In genomic region chr12:112418596-112419268, GRCh38 we compare ENCODE assay signal across 8 cellular contexts. TPM values are rescaled to one million over a fixed set of nuclear protein-coding genes. Genes with fewer than 3 reads are reported as not detected.
DNase-seq lines count a peak whose midpoint lies in the region; ATAC-seq, FAIRE-seq and TF ChIP-seq lines count a peak whose summit lies in the region.

PTPN11 (plus strand) TSS chr12:112418947; CDS start chr12:112419112, 165 bp downstream.

- peak; percentile 87 for FAIRE-seq in endothelial cell of umbilical vein (lab: Jason Lieb, UNC)

- peak within 1 kb of the TSS; percentile 32 for H3K27ac ChIP-seq in OCI-LY1 (ENCODE audit: low read depth, low read length, poor library complexity, severe bottlenecking)
- peak within 1 kb of the TSS; percentile 91 for H3K27ac ChIP-seq in endothelial cell of umbilical vein (ENCODE audit: insufficient read depth, low read depth, low read length)

- no peaks in the 10 kb centered on the region for H3K27me3 ChIP-seq in OCI-LY1 (ENCODE audit: insufficient read depth, low read length)
- peaks cover 0 to 3% of the 10 kb centered on the region in 2 experiments for H3K27me3 ChIP-seq in endothelial cell of umbilical vein (ENCODE audit: control insufficient read depth in 2 of 2, insufficient read depth in 2 of 2, low read length in 2 of 2)

- peak within 1 kb of the TSS; percentile 50 for H2AFZ ChIP-seq in OCI-LY1 (ENCODE audit: low read length)
- H2AFZ ChIP-seq in endothelial cell of umbilical vein (ENCODE audit: low read depth, low read length): peak within 1 kb of the TSS; percentile 45

- ATAC-seq in GM19455 (IDR thresholded peaks at IDR 0.05; ENCODE audit: unreplicated experiment): peak; percentile 80

- H3K9ac ChIP-seq in OCI-LY1 (ENCODE audit: low read length) (peak within 1 kb of the TSS; percentile 89), endothelial cell of umbilical vein (replicated peaks; ENCODE audit: extremely low read depth, insufficient read depth, low read length) (peak within 1 kb of the TSS; percentile 98)

- no peaks in the 10 kb centered on the region for H3K9me2 ChIP-seq in OCI-LY1 (ENCODE audit: low read depth, low read length)

- POLR2A ChIA-PET in endothelial cell of umbilical vein (lab: Charles Lee): no interaction called here

- peaks cover 35% of the 10 kb centered on the region for H3K4me1 ChIP-seq in OCI-LY1 (ENCODE audit: insufficient read depth, low read length, severe bottlenecking)
- H3K4me1 ChIP-seq in endothelial cell of umbilical vein (ENCODE audit: control insufficient read depth, extremely low read depth, insufficient read depth, low read length): peaks cover 21% of the 10 kb centered on the region

- CTCF ChIA-PET in endothelial cell of umbilical vein (lab: Charles Lee): no interaction called here

- peaks cover 46% of the 10 kb centered on the region for H3K79me2 ChIP-seq in OCI-LY1 (ENCODE audit: insufficient read depth, low read length)
- peaks cover 47% of the 10 kb centered on the region for H3K79me2 ChIP-seq in endothelial cell of umbilical vein (ENCODE audit: control insufficient read depth, insufficient read depth, low read length)

- H3K9me3 ChIP-seq in OCI-LY1 (ENCODE audit: low read length) (no peaks in the 10 kb centered on the region), endothelial cell of umbilical vein (replicated peaks; ENCODE audit: control insufficient read depth, insufficient read depth, low read length) (no peaks in the 10 kb centered on the region)

- peaks cover 12% of the 10 kb centered on the region; the same call in 1 of the 2 replicates for H3K36me3 ChIP-seq in OCI-LY1 (ENCODE audit: insufficient read depth, low read length)
- H3K36me3 ChIP-seq in endothelial cell of umbilical vein (ENCODE audit: control insufficient read depth in 2 of 2, extremely low read depth in 1 of 2, insufficient read depth in 2 of 2, low read length in 2 of 2): no peaks in the 10 kb centered on the region

- intact Hi-C loops in endothelial cell of umbilical vein (cut with micrococcal nuclease): loop anchor here (1.0 to 10.0 kb wide), 2 partner anchors 9 to 574 kb away; partner anchors contain the start of genes MAPKAPK5 and RPL6

- peak; percentile 49 for TF ChIP-seq CTCF in OCI-LY1 (IDR thresholded peaks at IDR 0.05; ENCODE audit: low read length)
- peak; percentile 38 to 46 for TF ChIP-seq CTCF in endothelial cell of umbilical vein (IDR thresholded peaks at IDR 0.05; ENCODE audit: extremely low read depth in 1 of 2, insufficient read depth in 1 of 2, low read depth in 1 of 2, low read length in 2 of 2)

- H4K20me1 ChIP-seq in OCI-LY1 (ENCODE audit: insufficient read depth, low read length) (no peaks in the 10 kb centered on the region), endothelial cell of umbilical vein (replicated peaks; ENCODE audit: control insufficient read depth, extremely low read depth, insufficient read depth, low read length) (peaks cover 10% of the 10 kb centered on the region)

- no TSS peak for BruUV-seq in endothelial cell of umbilical vein (replicated peaks; lab: Mats Ljungman, UMichigan)

- peak; percentile 92 for DNase-seq in COLO668 (lab: John Stamatoyannopoulos, UW; ENCODE audit: unreplicated experiment)
- DNase-seq in HK-2 (ENCODE audit: unreplicated experiment): peak; percentile 92
- DNase-seq in activated CD8-positive, alpha-beta memory T cell treated with anti-CD3 and anti-CD28 coated beads, Interleukin-2, amount 50 U/mL, for 4 hours: peak; percentile 91
- peak; percentile 89 for DNase-seq in endothelial cell of umbilical vein (ENCODE audit: low read depth, low spot score)
- DNase-seq in middle frontal gyrus (ENCODE audit: extremely low spot score, low spot score): peak; percentile 58
- DNase-seq in stimulated activated CD8-positive, alpha-beta memory T cell treated with anti-CD3 and anti-CD28 coated beads, Interleukin-2, amount 100 ng/mL, for 48 hours (ENCODE audit: low read depth in 2 of 2): peak; percentile 88 to 90

- H3K4me2 ChIP-seq in OCI-LY1 (ENCODE audit: low read length) (peak within 1 kb of the TSS; percentile 98), endothelial cell of umbilical vein (ENCODE audit: insufficient read depth, low read length) (peak within 1 kb of the TSS; percentile 98)

- dilution Hi-C loops in endothelial cell of umbilical vein (cut with MboI; ENCODE audit: extremely low pct_ligation_motif_present, low sequenced_read_pairs): no loop called here

- H3K4me3 ChIP-seq in OCI-LY1 (ENCODE audit: low read depth, low read length, poor library complexity, severe bottlenecking) (peak within 1 kb of the TSS; percentile 89), endothelial cell of umbilical vein (replicated peaks in 1 of 3; ENCODE audit: insufficient read depth in 1 of 3, low read depth in 1 of 3, low read length in 3 of 3) (peak within 1 kb of the TSS; percentile 47 to 98 (median 78))

- TF ChIP-seq POLR2A in endothelial cell of umbilical vein (IDR thresholded peaks at IDR 0.05; ENCODE audit: low read depth, low read length): peak; percentile 97

- H3F3A ChIP-seq in OCI-LY1 (ENCODE audit: insufficient read depth, low read length): no peaks in the 10 kb centered on the region

- no peaks in the 10 kb centered on the region for H3K9me1 ChIP-seq in endothelial cell of umbilical vein (replicated peaks; ENCODE audit: control insufficient read depth, extremely low read depth, insufficient read depth, low read length)

TF ChIP-seq in endothelial cell of umbilical vein, 7 proteins besides CTCF, POLR2A, EP300 and RAD21:
- TF ChIP-seq MAX (IDR thresholded peaks at IDR 0.05; ENCODE audit: insufficient read depth, insufficient read length) (no peak), EZH2 (IDR thresholded peaks at IDR 0.05; ENCODE audit: borderline replicate concordance, low read depth, low read length, severe bottlenecking) (no peak), POLR2AphosphoS5 (IDR thresholded peaks at IDR 0.05; ENCODE audit: insufficient read depth, low read depth, low read length) (peak; percentile 98), MYC (IDR thresholded peaks at IDR 0.05; ENCODE audit: low read depth, low read length) (no peak)
TF ChIP-seq in endothelial cell of umbilical vein: peak in this region for 1.

RNA-seq across cellular contexts. Expression of gene PTPN11, which starts in this region (rescaled TPM):
- 104 and 107 TPM in 2 replicates for total RNA-seq in endothelial cell of umbilical vein
- polyA plus RNA-seq in endothelial cell of umbilical vein: 22.4 and 36.5 TPM in 2 replicates
- polyA plus RNA-seq in endothelial cell of umbilical vein (2011; cell fraction: cytosol; rRNA removed): 38.5 and 42.5 TPM in 2 replicates
- 34.1 and 44.1 TPM in 2 replicates for polyA plus RNA-seq in endothelial cell of umbilical vein (2011; cell fraction: nucleus; rRNA removed)
- 64.9 and 86.2 TPM in 2 replicates for polyA plus RNA-seq in endothelial cell of umbilical vein (2012)
- polyA minus RNA-seq in endothelial cell of umbilical vein: 66.6 and 71.7 TPM in 2 replicates
- polyA minus RNA-seq in endothelial cell of umbilical vein (2011; cell fraction: cytosol; rRNA and poly(A)+ RNA removed): 70.4 TPM
- polyA minus RNA-seq in endothelial cell of umbilical vein (2011; cell fraction: nucleus; rRNA and poly(A)+ RNA removed): 24.0 and 30.3 TPM in 2 replicates

Comparison
In these comparisons a context has a peak if more than half of its experiments do, and no peak if none do; other contexts are left out.
1. Peak in every context shown above with its lines: DNase-seq, ATAC-seq, H3K4me3 ChIP-seq and H3K27ac ChIP-seq.